Comparison of ENCODE assay signal across 10 cellular contexts in the genomic region with DNA sequence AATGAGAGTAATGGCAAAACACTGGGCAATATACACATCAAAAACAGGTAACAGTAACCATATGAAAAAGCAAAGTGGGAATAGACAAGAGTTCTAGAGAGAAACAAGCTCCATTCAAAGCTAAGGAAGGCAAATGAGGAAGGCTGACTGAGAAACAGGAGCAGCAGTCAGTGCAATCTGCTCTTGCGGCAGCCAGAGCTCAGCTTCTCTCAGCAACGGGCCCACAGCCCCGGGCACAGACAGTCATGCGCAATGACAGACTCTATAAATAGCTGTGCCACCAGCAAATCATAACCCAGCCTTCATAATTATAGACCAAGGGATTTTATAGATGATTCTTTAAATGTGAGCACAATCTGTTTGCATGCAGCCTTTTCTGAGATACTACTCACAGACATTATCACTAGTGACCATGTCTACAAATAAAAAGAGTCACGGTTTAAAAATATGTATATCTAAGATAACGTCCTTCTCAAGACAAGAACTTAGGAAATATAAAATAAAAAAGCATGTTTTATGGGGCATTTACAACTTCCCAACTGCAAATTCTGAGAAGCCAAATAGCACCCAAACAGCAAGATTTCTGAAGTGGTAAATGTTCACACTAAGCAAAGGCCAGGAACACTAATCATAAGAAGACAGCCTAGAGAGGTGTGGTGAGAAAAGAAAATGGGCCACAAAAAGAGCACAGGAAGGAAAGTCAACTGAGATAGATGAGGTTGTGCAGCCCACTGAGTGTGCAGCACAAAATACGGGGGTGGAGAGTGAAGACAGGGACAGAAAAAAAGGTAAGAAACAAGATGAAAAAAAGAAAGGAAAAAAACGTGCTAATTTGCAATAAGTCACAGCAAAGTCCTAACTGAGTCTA.
DNase-seq lines count a peak whose midpoint lies in the region; ATAC-seq and TF ChIP-seq lines count a peak whose summit lies in the region.
"Had no signal": no experiment of that assay in that cellular context is flagged by ENCODE, and none has a peak within 500 bp of the region (broad histone marks: within the 10 kb centered on the region; RNA-seq: fewer than 3 reads in every experiment).

No MANE protein-coding gene starts in this region.

- 0 out of 2 replicates have a peak overlapping the region, but pooled peaks have one; percentile 3 for H3K4me2 ChIP-seq in KMS-11

- TF ChIP-seq CTCF in KMS-11 (conservative IDR thresholded peaks at IDR 0.05; ENCODE audit: low read depth, low read length): no peak

- H3K4me1 ChIP-seq in KMS-11 (ENCODE audit: low read depth, poor library complexity, severe bottlenecking): peaks cover 68% of the 10 kb centered on the region
- H3K4me1 ChIP-seq: breast epithelium had no signal

- H4K20me1 ChIP-seq in KMS-11 (ENCODE audit: insufficient read depth): no peaks in the 10 kb centered on the region

- no peak overlapping the region for H3K27ac ChIP-seq in KMS-11
- H3K27ac ChIP-seq: breast epithelium had no signal

- DNase-seq in anterior cingulate cortex (lab: John Stamatoyannopoulos, UW): peak in 51 of 58 donors; percentile 8 to 80 (median 47)
- peak in 46 of 56 donors; percentile 11 to 84 (median 39) for DNase-seq in nucleus accumbens (lab: John Stamatoyannopoulos, UW)
- no peak for DNase-seq in activated T-cell treated with anti-CD3 and anti-CD28 coated beads for 4 hours
- no peak for DNase-seq in COLO829 (ENCODE audit: low spot score)
- DNase-seq: activated CD8-positive, alpha-beta T cell treated with anti-CD3 and anti-CD28 coated beads for 36 hours had no signal

- peak; percentile 65 for ATAC-seq in GM19025 (IDR thresholded peaks at IDR 0.05; ENCODE audit: low read depth, unreplicated experiment)
- no peak for ATAC-seq in HG03135 (IDR thresholded peaks at IDR 0.05; ENCODE audit: unreplicated experiment)
- no peak for ATAC-seq in GM21528 (IDR thresholded peaks at IDR 0.05; ENCODE audit: low FRiP score, unreplicated experiment)
- ATAC-seq: activated CD8-positive, alpha-beta T cell treated with anti-CD3 and anti-CD28 coated beads for 36 hours had no signal

- H3K27me3 ChIP-seq in KMS-11 (ENCODE audit: insufficient read depth, low read depth): no peaks in the 10 kb centered on the region
- H3K27me3 ChIP-seq: breast epithelium had no signal

- no peaks in the 10 kb centered on the region for H3K36me3 ChIP-seq in KMS-11 (ENCODE audit: insufficient read depth)
- H3K36me3 ChIP-seq: breast epithelium had no signal

- H3K79me2 ChIP-seq in KMS-11 (ENCODE audit: insufficient read depth, low read depth): peaks cover 16% of the 10 kb centered on the region; the same call in 1 of the 2 replicates

- H3K9ac ChIP-seq in KMS-11: no peak overlapping the region

- H3K4me3 ChIP-seq in KMS-11 (IDR thresholded peaks at IDR 0.05; ENCODE audit: insufficient read depth, low read depth, low read length): no peak overlapping the region
- H3K4me3 ChIP-seq: breast epithelium had no signal

- H2AFZ ChIP-seq in KMS-11 (ENCODE audit: low read depth): no peak overlapping the region

Comparison
In these comparisons a context has a peak if more than half of its experiments do, and no peak if none do; other contexts are left out.
1. DNase-seq: peak in anterior cingulate cortex (51 of 58) and nucleus accumbens (46 of 56); none in activated T-cell treated with anti-CD3 and anti-CD28 coated beads for 4 hours (single experiment) and COLO829 (single experiment).